9 cellular contexts compared by ENCODE assay signal in the genomic region with DNA sequence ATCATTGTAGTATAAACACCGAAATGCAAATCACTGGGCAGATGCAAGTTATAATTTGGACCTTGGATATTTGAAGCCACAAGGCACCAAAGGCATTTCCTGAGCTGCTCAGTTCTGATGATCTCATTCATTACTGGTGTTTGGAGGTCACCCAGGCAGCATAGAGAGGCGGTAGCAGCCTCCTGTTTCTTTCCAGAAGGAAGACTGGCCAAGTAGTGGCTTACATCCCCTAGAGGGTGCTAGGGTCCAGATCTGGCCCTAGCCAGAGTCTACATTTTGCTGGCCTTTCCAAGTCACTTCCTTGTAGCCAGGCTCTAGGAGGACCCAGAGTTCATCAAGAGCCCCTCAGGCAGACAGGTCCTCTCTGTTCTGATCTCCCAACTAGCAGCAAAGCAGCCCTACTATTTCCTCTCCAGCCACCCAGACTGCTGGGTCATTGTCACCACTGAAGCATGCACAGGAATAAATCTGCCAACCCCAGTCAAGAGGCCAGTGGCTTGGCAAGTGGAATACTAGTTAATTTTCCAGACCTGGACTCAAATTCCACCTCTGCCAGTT. TPM values are rescaled to one million over a fixed set of nuclear protein-coding genes. Genes with fewer than 3 reads are reported as not detected.
DNase-seq lines count a peak whose midpoint lies in the region; ATAC-seq and TF ChIP-seq lines count a peak whose summit lies in the region.
"Had no signal": no experiment of that assay in that cellular context is flagged by ENCODE, and none has a peak within 500 bp of the region (broad histone marks: within the 10 kb centered on the region; RNA-seq: fewer than 3 reads in every experiment).

No MANE protein-coding gene starts in this region.

- no peaks in the 10 kb centered on the region for H3K27me3 ChIP-seq in mammary epithelial cell (ENCODE audit: insufficient read depth, low read length)

- no peaks in the 10 kb centered on the region for H3K9me3 ChIP-seq in mammary epithelial cell (replicated peaks; ENCODE audit: insufficient read depth, low read length)

- peaks cover 13% of the 10 kb centered on the region for H3K4me1 ChIP-seq in mammary epithelial cell (ENCODE audit: insufficient read depth, low read length)

- 20% methylated on average over 2 of the region's 2 CpGs for whole genome bisulfite sequencing in mammary epithelial cell (ENCODE audit: low coverage, missing lambda C conversion rate)

- ATAC-seq in left lobe of liver (peak; percentile 15), HG02981 (IDR thresholded peaks at IDR 0.05; ENCODE audit: unreplicated experiment) (no peak), GM21786 (IDR thresholded peaks at IDR 0.05; ENCODE audit: unreplicated experiment) (no peak), GM21737 (IDR thresholded peaks at IDR 0.05; ENCODE audit: unreplicated experiment) (no peak)

- peak overlapping the region; percentile 2 for H3K4me2 ChIP-seq in mammary epithelial cell (ENCODE audit: insufficient read depth, low read depth, low read length)

- TF ChIP-seq CTCF in AG10803 (conservative IDR thresholded peaks at IDR 0.05; ENCODE audit: low read length) (peak; percentile 70), mammary epithelial cell (conservative IDR thresholded peaks at IDR 0.05 in 1 of 2, IDR thresholded peaks at IDR 0.05 in 1 of 2; ENCODE audit: extremely low read depth in 1 of 2, insufficient read depth in 1 of 2, low read depth in 1 of 2, low read length in 2 of 2) (peak; percentile 15 to 41)

- H3K36me3 ChIP-seq in mammary epithelial cell (ENCODE audit: insufficient read depth, low read length): no peaks in the 10 kb centered on the region

- peak overlapping the region; percentile 58 for H2AFZ ChIP-seq in mammary epithelial cell (ENCODE audit: low read depth, low read length)

- H3K27ac ChIP-seq in mammary epithelial cell (ENCODE audit: insufficient read depth, low read depth, low read length): no peak overlapping the region

- DNase-seq in AG10803 (ENCODE audit: low read depth) (peak; percentile 97), HuH-7 (ENCODE audit: low spot score) (peak; percentile 46), mammary epithelial cell (peak; percentile 73), left lobe of liver (ENCODE audit: low spot score) (no peak), occipital lobe (lab: John Stamatoyannopoulos, UW) (no peak)
- DNase-seq: stimulated activated naive CD4-positive, alpha-beta T cell treated with Interleukin-2 at 50 U/mL for 16 hours had no signal

- no peak overlapping the region for H3K9ac ChIP-seq in mammary epithelial cell (ENCODE audit: insufficient read depth, low read length)

- H4K20me1 ChIP-seq in mammary epithelial cell (ENCODE audit: insufficient read depth, low read length): no peaks in the 10 kb centered on the region

- CTCF ChIA-PET in mammary epithelial cell (lab: Charles Lee; ENCODE audit: low non-redundant PET): no interaction called here

- H3K79me2 ChIP-seq in mammary epithelial cell (ENCODE audit: insufficient read depth, low read length): no peaks in the 10 kb centered on the region

- no peak overlapping the region for H3K4me3 ChIP-seq in AG10803 (ENCODE audit: low read length)
- H3K4me3 ChIP-seq in mammary epithelial cell (replicated peaks in 1 of 3; ENCODE audit: insufficient read depth in 1 of 3, low read depth in 2 of 3, low read length in 3 of 3): no peak overlapping the region

- no TSS peak for BruUV-seq in mammary epithelial cell (replicated peaks; lab: Mats Ljungman, UMichigan)

- intact Hi-C loops in mammary epithelial cell (cut with micrococcal nuclease): no loop called here

- in situ Hi-C loops in mammary epithelial cell (cut with MboI; ENCODE audit: low sequenced_read_pairs in 2 of 2): loop anchor here (25.0 kb wide), 4 partner anchors 463 to 813 kb away; a partner anchor contains a TSS

- dilution Hi-C loops in mammary epithelial cell (cut with HindIII; ENCODE audit: low sequenced_read_pairs): no loop called here

RNA-seq across cellular contexts. Expression of a gene that starts 33.4 kb away (rescaled TPM):
- total RNA-seq in mammary epithelial cell: 10 to 100 TPM; 41.8 to 46.8 TPM
- 33.0 TPM for polyA plus RNA-seq in mammary epithelial cell
- polyA minus RNA-seq in mammary epithelial cell: 18.9 TPM
- 18.2 TPM for total RNA-seq in left lobe of liver
- 47.3 TPM for total RNA-seq in occipital lobe

RNA-seq across cellular contexts. Expression of a gene that starts 59.3 kb away (rescaled TPM):
- total RNA-seq in mammary epithelial cell (under 1 TPM; 0.67 to 0.80 TPM), left lobe of liver (12.0 TPM), occipital lobe (1.1 TPM)
- 0.77 TPM for polyA plus RNA-seq in mammary epithelial cell
- 5.4 TPM for polyA minus RNA-seq in mammary epithelial cell

Comparison
In these comparisons a context has a peak if more than half of its experiments do, and no peak if none do; other contexts are left out.
1. DNase-seq: peak in AG10803 (single experiment), HuH-7 (single experiment) and mammary epithelial cell (single experiment); none in left lobe of liver (single experiment) and occipital lobe (single experiment).